18 cellular contexts compared by ENCODE assay signal in genomic region chr1:33177996-33178540, GRCh38. TPM values are rescaled to one million over a fixed set of nuclear protein-coding genes. Genes with fewer than 3 reads are reported as not detected.
DNase-seq lines count a peak whose midpoint lies in the region; ATAC-seq and TF ChIP-seq lines count a peak whose summit lies in the region.
"Had no signal": no experiment of that assay in that cellular context is flagged by ENCODE, and none has a peak within 500 bp of the region (broad histone marks: within the 10 kb centered on the region; RNA-seq: fewer than 3 reads in every experiment).

No MANE protein-coding gene starts in this region.

- ATAC-seq in activated CD8-positive, alpha-beta memory T cell treated with anti-CD3 and anti-CD28 coated beads, Interleukin-2, amount 10 ng/mL, durations not matched to agents 7 days and 5 days: no peak
- ATAC-seq in mucosa of descending colon: no peak
- ATAC-seq: A549 had no signal

- BruUV-seq in OCI-LY7 (replicated peaks; lab: Mats Ljungman, UMichigan): no TSS peak

- no peak overlapping the region for H3K4me3 ChIP-seq in OCI-LY7 (ENCODE audit: low read depth, low read length, poor library complexity, severe bottlenecking)
- no peak overlapping the region for H3K4me3 ChIP-seq in mucosa of descending colon
- H3K4me3 ChIP-seq: A549, HAP-1, Peyer's patch had no signal

- peaks cover 8% of the 10 kb centered on the region for H3K27me3 Mint-ChIP-seq in activated CD8-positive, alpha-beta memory T cell treated with anti-CD3 and anti-CD28 coated beads, Interleukin-2, amount 10 ng/mL, durations not matched to agents 7 days and 5 days
- H3K27me3 Mint-ChIP-seq in brain (peaks cover 9% of the 10 kb centered on the region), nephron (ENCODE audit: low read depth) (peaks cover 6% of the 10 kb centered on the region)

- no peaks in the 10 kb centered on the region for H3K36me3 ChIP-seq in OCI-LY7 (ENCODE audit: insufficient read depth, low read length)
- no peaks in the 10 kb centered on the region for H3K36me3 ChIP-seq in mucosa of descending colon (ENCODE audit: low read depth)
- H3K36me3 ChIP-seq: HAP-1, Peyer's patch had no signal

- intact Hi-C loops in OCI-LY7 (cut with micrococcal nuclease; ENCODE audit: unreplicated experiment): no loop called here
- intact Hi-C loops in mucosa of descending colon (cut with DNase I, micrococcal nuclease): no loop called here

- H3K9me2 ChIP-seq in OCI-LY7 (ENCODE audit: insufficient read depth, low read length): no peaks in the 10 kb centered on the region

- H3K36me3 Mint-ChIP-seq in activated CD8-positive, alpha-beta memory T cell treated with anti-CD3 and anti-CD28 coated beads, Interleukin-2, amount 10 ng/mL, durations not matched to agents 7 days and 5 days: no peaks in the 10 kb centered on the region
- H3K36me3 Mint-ChIP-seq in brain: no peaks in the 10 kb centered on the region
- peaks cover under 1% of the 10 kb centered on the region for H3K36me3 Mint-ChIP-seq in nephron (ENCODE audit: low read depth)

- peak; percentile 32 for DNase-seq in activated CD8-positive, alpha-beta memory T cell treated with anti-CD3 and anti-CD28 coated beads, Interleukin-2, amount 10 ng/mL, durations not matched to agents 7 days and 5 days
- DNase-seq in activated CD8-positive, alpha-beta memory T cell treated with anti-CD3 and anti-CD28 coated beads, Interleukin-2, amount 50 U/mL, for 4 hours: no peak
- peak; percentile 17 for DNase-seq in ureter (ENCODE audit: low spot score)
- no peak for DNase-seq in OCI-LY7 (ENCODE audit: low spot score)
- DNase-seq in activated gamma-delta T cell treated with Interleukin-2 at 50 U/mL for 16 hours: no peak
- DNase-seq in mucosa of descending colon: no peak
- DNase-seq: COR-L47, MM.1S, NCI-H1417, NCI-H2029 treated with DMSO at 0.1 percent for 48 hours, NCI-H526, Peyer's patch, SHP77 had no signal

- no peak overlapping the region for H3K4me3 Mint-ChIP-seq in activated CD8-positive, alpha-beta memory T cell treated with anti-CD3 and anti-CD28 coated beads, Interleukin-2, amount 10 ng/mL, durations not matched to agents 7 days and 5 days
- peak overlapping the region in 3 of 5 experiments; percentile 56 to 78 (median 62) for H3K4me3 Mint-ChIP-seq in brain
- H3K4me3 Mint-ChIP-seq in nephron: peak overlapping the region; percentile 24 to 80 (median 75)

- no peak overlapping the region for H2AFZ ChIP-seq in OCI-LY7 (ENCODE audit: low read length)

- POLR2A ChIA-PET in OCI-LY7 (lab: Charles Lee): no interaction called here

- no peak overlapping the region for H3K27ac Mint-ChIP-seq in activated CD8-positive, alpha-beta memory T cell treated with anti-CD3 and anti-CD28 coated beads, Interleukin-2, amount 10 ng/mL, durations not matched to agents 7 days and 5 days
- H3K27ac Mint-ChIP-seq in brain: peak overlapping the region in 3 of 5 experiments; percentile 46 to 96 (median 86)
- peak overlapping the region in 1 of 3 experiments; percentile 39 for H3K27ac Mint-ChIP-seq in nephron

- no peaks in the 10 kb centered on the region for H4K20me1 ChIP-seq in OCI-LY7 (ENCODE audit: insufficient read depth, low read length)

- H3K9me3 ChIP-seq in OCI-LY7 (ENCODE audit: low read length) (no peaks in the 10 kb centered on the region), mucosa of descending colon (no peaks in the 10 kb centered on the region)
- H3K9me3 ChIP-seq: A549, HAP-1, Peyer's patch had no signal

- H3K4me2 ChIP-seq in OCI-LY7 (ENCODE audit: low read length): no peak overlapping the region
- H3K4me2 ChIP-seq: A549 had no signal

- H3K4me1 ChIP-seq in OCI-LY7 (ENCODE audit: insufficient read depth, low read length, poor library complexity, severe bottlenecking) (peaks cover 21% of the 10 kb centered on the region), mucosa of descending colon (ENCODE audit: low read depth) (peaks cover 9% of the 10 kb centered on the region)

- CTCF ChIA-PET in activated CD8-positive, alpha-beta memory T cell treated with anti-CD3 and anti-CD28 coated beads, Interleukin-2, amount 10 ng/mL, durations not matched to agents 7 days and 5 days (lab: Charles Lee): interaction anchor here (1.2 kb wide), 1 partner anchor 278 kb away, joined by 3 read pairs; no protein-coding TSS in a partner anchor
- CTCF ChIA-PET in OCI-LY7 (lab: Charles Lee; ENCODE audit: unreplicated experiment): no interaction called here

- TF ChIP-seq CTCF in brain (conservative IDR thresholded peaks at IDR 0.05) (no peak), nephron (IDR thresholded peaks at IDR 0.05; ENCODE audit: unreplicated experiment in 3 of 3) (no peak), OCI-LY7 (conservative IDR thresholded peaks at IDR 0.05; ENCODE audit: low read length) (no peak), mucosa of descending colon (IDR thresholded peaks at IDR 0.05) (no peak)

- no peak overlapping the region for H3K27ac ChIP-seq in OCI-LY7 (ENCODE audit: low read depth, low read length, poor library complexity, severe bottlenecking)
- H3K27ac ChIP-seq: A549, C4-2B, Peyer's patch had no signal

- peaks cover 21% of the 10 kb centered on the region for H3K4me1 Mint-ChIP-seq in activated CD8-positive, alpha-beta memory T cell treated with anti-CD3 and anti-CD28 coated beads, Interleukin-2, amount 10 ng/mL, durations not matched to agents 7 days and 5 days
- peaks cover 64% of the 10 kb centered on the region for H3K4me1 Mint-ChIP-seq in brain
- H3K4me1 Mint-ChIP-seq in nephron: peaks cover 56% of the 10 kb centered on the region

- no peaks in the 10 kb centered on the region for H3K79me2 ChIP-seq in OCI-LY7 (ENCODE audit: insufficient read depth, low read depth, low read length)

- no peaks in the 10 kb centered on the region for H3K9me3 Mint-ChIP-seq in activated CD8-positive, alpha-beta memory T cell treated with anti-CD3 and anti-CD28 coated beads, Interleukin-2, amount 10 ng/mL, durations not matched to agents 7 days and 5 days (ENCODE audit: low read depth)
- H3K9me3 Mint-ChIP-seq in brain (peaks cover 0 to 2% (median 0%) of the 10 kb centered on the region in 5 experiments), nephron (no peaks in the 10 kb centered on the region)

RNA-seq across cellular contexts. Expression of gene TRIM62, which starts 3.8 kb away (rescaled TPM):
- 10 to 100 TPM in 1 of 2 experiments, 1 to 10 TPM in 1; 9.9 to 13.0 TPM for total RNA-seq in activated CD8-positive, alpha-beta memory T cell treated with anti-CD3 and anti-CD28 coated beads, Interleukin-2, amount 10 ng/mL, durations not matched to agents 7 days and 5 days
- 24.2 TPM for polyA plus RNA-seq in brain (ENCODE audit: insufficient read depth, low read depth, low replicate concordance)
- total RNA-seq in ureter (16.1 TPM), OCI-LY7 (2022) (8.4 and 8.8 TPM in 2 replicates), mucosa of descending colon (1 to 10 TPM; 5.0 to 9.3 (median 5.2) TPM)
- 2.0 and 2.4 TPM in 2 replicates for total RNA-seq in OCI-LY7 (2014; rRNA removed; shearing (Covaris generic))

Comparison
In these comparisons a context has a peak if more than half of its experiments do, and no peak if none do; other contexts are left out.
1. DNase-seq: peak in activated CD8-positive, alpha-beta memory T cell treated with anti-CD3 and anti-CD28 coated beads, Interleukin-2, amount 10 ng/mL, durations not matched to agents 7 days and 5 days (single experiment) and ureter (single experiment); none in activated CD8-positive, alpha-beta memory T cell treated with anti-CD3 and anti-CD28 coated beads, Interleukin-2, amount 50 U/mL, for 4 hours (single experiment), OCI-LY7 (single experiment), activated gamma-delta T cell treated with Interleukin-2 at 50 U/mL for 16 hours (single experiment) and mucosa of descending colon (0 of 3).